Comparison of ENCODE assay signal across 9 cellular contexts in the genomic region with DNA sequence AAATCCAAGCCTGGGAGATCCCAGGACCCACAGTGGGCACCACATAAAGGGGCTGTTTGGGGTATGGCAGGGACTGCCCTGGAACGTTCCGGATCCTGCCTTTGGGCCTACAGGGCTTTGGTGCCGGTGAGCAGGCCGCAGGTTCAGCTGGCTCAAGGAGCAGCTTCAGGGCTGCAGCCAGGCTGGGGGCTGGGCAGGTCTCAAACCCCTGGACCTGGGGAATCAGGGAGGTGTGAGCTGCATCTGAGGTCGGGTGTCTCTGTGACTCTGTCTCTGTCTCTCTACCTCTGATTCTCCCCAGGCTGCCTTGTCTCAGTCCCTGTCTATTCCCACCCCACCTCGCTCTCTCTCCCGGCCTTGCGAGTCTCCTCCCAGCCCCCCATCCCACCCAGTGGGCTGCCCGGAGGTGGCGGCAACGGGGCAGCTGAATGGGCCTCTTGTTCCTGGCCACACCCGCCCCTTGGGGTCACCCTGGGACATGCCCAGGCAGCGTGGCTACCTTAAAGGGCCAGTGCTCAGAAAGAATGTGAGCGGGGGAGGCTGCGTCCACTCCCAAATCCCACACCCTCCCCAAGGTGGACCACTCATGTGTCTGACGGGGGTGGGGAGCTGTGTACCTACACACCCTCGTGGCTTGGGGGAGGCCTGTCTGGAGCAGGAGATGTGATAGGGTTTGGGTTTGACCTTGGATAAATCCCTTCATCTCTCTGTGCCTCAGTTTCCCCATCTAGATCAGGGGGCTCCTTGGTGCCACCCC. TPM values are rescaled to one million over a fixed set of nuclear protein-coding genes. Genes with fewer than 3 reads are reported as not detected.
DNase-seq lines count a peak whose midpoint lies in the region; ATAC-seq and TF ChIP-seq lines count a peak whose summit lies in the region.
"Had no signal": no experiment of that assay in that cellular context is flagged by ENCODE, and none has a peak within 500 bp of the region (broad histone marks: within the 10 kb centered on the region; RNA-seq: fewer than 3 reads in every experiment).

No MANE protein-coding gene starts in this region.

- TF ChIP-seq POLR2A in gastroesophageal sphincter (IDR thresholded peaks at IDR 0.05), result no peak

- H3K9me3 ChIP-seq in SJCRH30 (replicated peaks), result no peaks in the 10 kb centered on the region
- H3K9me3 ChIP-seq in gastroesophageal sphincter, result no peaks in the 10 kb centered on the region
- H3K9me3 ChIP-seq in neutrophil, result no peaks in the 10 kb centered on the region
- H3K9me3 ChIP-seq in T-helper 17 cell (ENCODE audit: control insufficient read depth, low read length, poor library complexity, severe bottlenecking), result no peaks in the 10 kb centered on the region

- H3K36me3 ChIP-seq in SJCRH30, result peaks cover 8% of the 10 kb centered on the region
- peaks cover 0 to 17% of the 10 kb centered on the region in 2 donors for H3K36me3 ChIP-seq in gastroesophageal sphincter
- H3K36me3 ChIP-seq in neutrophil, result no peaks in the 10 kb centered on the region

- H3K27me3 ChIP-seq in SJCRH30 (no peaks in the 10 kb centered on the region), gastroesophageal sphincter (no peaks in the 10 kb centered on the region), neutrophil (no peaks in the 10 kb centered on the region)

- peaks cover 4% of the 10 kb centered on the region for H3K4me1 Mint-ChIP-seq in T-helper 17 cell

- H3K36me3 Mint-ChIP-seq in T-helper 17 cell (ENCODE audit: low read depth), result peaks cover 6% of the 10 kb centered on the region

- H3K27me3 Mint-ChIP-seq in T-helper 17 cell, result no peaks in the 10 kb centered on the region

- no peak overlapping the region for H3K4me3 Mint-ChIP-seq in T-helper 17 cell

- 20 to 29% methylated on average over 1 to 2 of the region's 17 CpGs for WGBS in gastroesophageal sphincter (ENCODE audit: low coverage in 1 of 2), 2 donors

- no peak for TF ChIP-seq EP300 in gastroesophageal sphincter (IDR thresholded peaks at IDR 0.05)

- H3K4me3 ChIP-seq in SJCRH30 (no peak overlapping the region), gastroesophageal sphincter (peak overlapping the region in 1 of 2 donors; percentile 44), neutrophil (ENCODE audit: low read depth in 1 of 2, low read length in 1 of 2) (no peak overlapping the region)

- H3K4me1 ChIP-seq in SJCRH30 (peaks cover 7% of the 10 kb centered on the region; the same call in 1 of the 2 replicates), gastroesophageal sphincter (peaks cover 0 to 98% (median 35%) of the 10 kb centered on the region in 3 donors), neutrophil (ENCODE audit: control insufficient read depth in 1 of 2, insufficient read depth in 1 of 2, low read depth in 1 of 2, low read length in 1 of 2) (peaks cover 28 to 32% of the 10 kb centered on the region in 2 experiments)

- no peak for TF ChIP-seq CTCF in gastroesophageal sphincter (IDR thresholded peaks at IDR 0.05)
- TF ChIP-seq CTCF in neutrophil (IDR thresholded peaks at IDR 0.05), result no peak

- no peak overlapping the region for H3K27ac Mint-ChIP-seq in T-helper 17 cell

- peak; percentile 9 for ATAC-seq in gastroesophageal sphincter
- ATAC-seq in T-helper 17 cell, result no peak

- peak overlapping the region; percentile 38; the same call in 1 of the 2 replicates for H3K27ac ChIP-seq in SJCRH30
- H3K27ac ChIP-seq in gastroesophageal sphincter, result peak overlapping the region; percentile 96 to 100 (median 100)
- peak overlapping the region; percentile 80 for H3K27ac ChIP-seq in neutrophil
- H3K27ac ChIP-seq: KMS-11 had no signal

- DNase-seq in A172 (ENCODE audit: low spot score) (peak; percentile 64), SJCRH30 (peak; percentile 68 to 77), T-helper 17 cell (no peak), occipital lobe (lab: John Stamatoyannopoulos, UW) (no peak), NK-92 (lab: John Stamatoyannopoulos, UW; ENCODE audit: unreplicated experiment) (no peak), NCI-H1048 (lab: John Stamatoyannopoulos, UW) (no peak)

RNA-seq across cellular contexts. Expression of gene NFIC, which starts 31.1 kb away (rescaled TPM):
- 26.2 and 32.5 TPM in 2 replicates for total RNA-seq in A172 (2014; rRNA removed; shearing (Covaris generic))
- total RNA-seq in SJCRH30 (2014; rRNA removed; shearing (Covaris generic)), result 15.1 and 16.4 TPM in 2 replicates
- 100 to 1,000 TPM; 125 to 285 (median 155) TPM for total RNA-seq in gastroesophageal sphincter
- 10 to 100 TPM; 29.0 to 29.3 TPM for total RNA-seq in T-helper 17 cell
- total RNA-seq in occipital lobe, result 6.6 TPM

Comparison
In these comparisons a context has a peak if more than half of its experiments do, and no peak if none do; other contexts are left out.
1. DNase-seq: peak in A172 (single experiment) and SJCRH30 (2 of 2); none in T-helper 17 cell (0 of 3), occipital lobe (single experiment), NK-92 (single experiment) and NCI-H1048 (single experiment).
2. H3K27ac ChIP-seq: peak in every context shown above with its lines; median percentile 100 in gastroesophageal sphincter; 80 in neutrophil; 38 in SJCRH30.